23 cellular contexts compared by ENCODE assay signal in genomic region chr3:69612791-69613190, GRCh38.
"Had no signal": no experiment of that assay in that cellular context is flagged by ENCODE, and none has a peak within 500 bp of the region (broad histone marks: within the 10 kb centered on the region; RNA-seq: fewer than 3 reads in every experiment).

No MANE protein-coding gene starts in this region.

- H3K27ac ChIP-seq: colonic mucosa, epithelial cell of prostate, gastrocnemius medialis, prostate gland, sigmoid colon, thoracic aorta, vagina had no signal

- FAIRE-seq: kidney had no signal

- H3K27me3 Mint-ChIP-seq: memory B cell; stimulated activated memory B cell treated with anti-CD40 and anti-IgM and Interleukin-4, amounts not matched to agents 10 μg/mL and 1 μg/mL and 100 μg/mL, for 72 hours; stimulated activated naive CD8-positive, alpha-beta T cell treated with anti-CD3 and anti-CD28 coated beads, Interleukin-15, Interleukin-2, amounts not matched to agents 100 ng/mL and 50 ng/mL, for 24 hours had no signal

- H3K36me3 ChIP-seq: colonic mucosa, gastrocnemius medialis, prostate gland, sigmoid colon, thoracic aorta, vagina had no signal

- H3K9me3 ChIP-seq: colonic mucosa, gastrocnemius medialis, prostate gland, sigmoid colon, thoracic aorta, vagina had no signal

- DNase-seq: colonic mucosa; effector CD8-positive, alpha-beta T cell; endodermal cell; foreskin fibroblast; gastrocnemius medialis; head of caudate nucleus; kidney; natural killer cell; nucleus accumbens; right cardiac atrium; sigmoid colon; stimulated activated CD4-positive, alpha-beta T cell treated with anti-CD3 and anti-CD28 coated beads, Interleukin-4, amount 100 ng/mL, for 4 hours; trophoblast cell had no signal

- H3K4me3 ChIP-seq: colonic mucosa, gastrocnemius medialis, lung, prostate gland, sigmoid colon, thoracic aorta, vagina had no signal

- H3K4me1 Mint-ChIP-seq: endodermal cell; memory B cell; natural killer cell; stimulated activated memory B cell treated with anti-CD40 and anti-IgM and Interleukin-4, amounts not matched to agents 10 μg/mL and 1 μg/mL and 100 μg/mL, for 72 hours had no signal

- H3K36me3 Mint-ChIP-seq: memory B cell; natural killer cell; stimulated activated memory B cell treated with anti-CD40 and anti-IgM and Interleukin-4, amounts not matched to agents 10 μg/mL and 1 μg/mL and 100 μg/mL, for 72 hours had no signal

- H3K27me3 ChIP-seq: colonic mucosa, gastrocnemius medialis, sigmoid colon, vagina had no signal

- H3K27ac Mint-ChIP-seq: dendritic cell treated with granulocyte-macrophage colony-stimulating factor and Interleukin-4, amounts not matched to agents 40 ng/mL and 50 ng/mL, for 4 days; endodermal cell; memory B cell; natural killer cell; stimulated activated memory B cell treated with anti-CD40 and anti-IgM and Interleukin-4, amounts not matched to agents 10 μg/mL and 1 μg/mL and 100 μg/mL, for 72 hours; stimulated activated naive CD8-positive, alpha-beta T cell treated with anti-CD3 and anti-CD28 coated beads, Interleukin-15, Interleukin-2, amounts not matched to agents 100 ng/mL and 50 ng/mL, for 24 hours had no signal

- H3K4me3 Mint-ChIP-seq: dendritic cell treated with granulocyte-macrophage colony-stimulating factor and Interleukin-4, amounts not matched to agents 40 ng/mL and 50 ng/mL, for 4 days; endodermal cell; memory B cell; natural killer cell; neural crest cell; stimulated activated memory B cell treated with anti-CD40 and anti-IgM and Interleukin-4, amounts not matched to agents 10 μg/mL and 1 μg/mL and 100 μg/mL, for 72 hours; stimulated activated naive CD8-positive, alpha-beta T cell treated with anti-CD3 and anti-CD28 coated beads, Interleukin-15, Interleukin-2, amounts not matched to agents 100 ng/mL and 50 ng/mL, for 24 hours had no signal

- H3K4me1 ChIP-seq: colonic mucosa, gastrocnemius medialis, prostate gland, sigmoid colon, vagina had no signal
